Comparison of ENCODE assay signal across 8 cellular contexts in the genomic region with DNA sequence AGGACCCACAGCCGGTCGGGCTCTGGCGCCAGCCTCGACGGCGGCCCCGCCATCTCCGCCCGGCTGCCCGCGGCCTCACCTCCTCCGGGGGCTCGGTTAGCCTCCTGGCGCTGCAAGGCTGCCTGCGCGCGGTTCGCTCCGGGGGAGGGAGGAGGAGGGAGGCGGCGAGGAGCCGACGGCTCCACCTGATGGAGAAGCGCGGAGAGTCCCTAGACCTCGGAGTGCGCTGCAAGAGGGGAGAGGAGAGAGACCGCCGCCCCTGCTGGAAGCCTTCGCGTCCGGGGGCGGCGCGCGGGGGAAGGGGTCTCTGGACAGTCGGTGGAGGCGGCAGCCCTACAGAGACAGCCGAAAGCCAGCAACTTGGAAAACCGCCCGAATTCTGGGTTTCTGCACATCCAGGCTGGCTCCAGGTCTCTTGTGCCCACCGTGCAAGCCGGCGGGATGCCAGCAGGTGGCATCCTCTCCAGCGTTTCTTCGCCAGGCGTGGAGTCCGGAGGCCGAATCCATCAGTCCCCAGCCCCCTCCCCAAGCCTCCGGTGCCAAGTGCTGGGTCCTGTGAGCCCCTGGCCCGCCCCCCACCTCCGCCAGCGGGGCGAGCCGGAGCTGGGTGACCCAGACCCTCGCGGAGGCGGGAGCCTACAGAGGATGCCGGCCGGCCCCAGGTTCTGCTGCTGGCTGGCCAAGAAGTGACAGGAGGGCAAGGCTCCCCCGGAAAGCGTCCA. TPM values are rescaled to one million over a fixed set of nuclear protein-coding genes. Genes with fewer than 3 reads are reported as not detected.
A peak's percentile ranks its signal among the peaks of the same experiment; 100 is the strongest.
DNase-seq lines count a peak whose midpoint lies in the region; ATAC-seq, FAIRE-seq and TF ChIP-seq lines count a peak whose summit lies in the region.

No MANE protein-coding gene starts in this region.

- DNase-seq in AG08396 (ENCODE audit: low spot score) (peak; percentile 80), H7 (peak; percentile 95), RCC 7860 (ENCODE audit: low spot score) (peak; percentile 28), glomerular visceral epithelial cell (ENCODE audit: extremely low spot score) (peak; percentile 73), sciatic nerve (ENCODE audit: low spot score) (no peak), T1000 (lab: John Stamatoyannopoulos, UW) (no peak), tibial nerve (ENCODE audit: low spot score in 2 of 2) (no peak), dedifferentiated amniotic fluid mesenchymal stem cell (ENCODE audit: extremely low spot score) (no peak)

- TF ChIP-seq CTCF in tibial nerve (IDR thresholded peaks at IDR 0.05) = no peak

- H3K36me3 ChIP-seq in H7 (replicated peaks; ENCODE audit: control insufficient read depth, insufficient read depth, low read length) (no peaks in the 10 kb centered on the region), tibial nerve (no peaks in the 10 kb centered on the region)

- FAIRE-seq in RCC 7860 (lab: Jason Lieb, UNC) = no peak

- H3K4me3 ChIP-seq in H7 (ENCODE audit: insufficient read depth, low read depth, low read length) (peak overlapping the region; percentile 59), tibial nerve (peak overlapping the region in 2 of 4 donors; percentile 16 to 38)

- TF ChIP-seq POLR2A in tibial nerve (IDR thresholded peaks at IDR 0.05) = no peak

- intact Hi-C loops in sciatic nerve (cut with DNase I) = no loop called here

- H3K27me3 ChIP-seq in H7 (ENCODE audit: control insufficient read depth, insufficient read depth, low read length) (peaks cover 56% of the 10 kb centered on the region), tibial nerve (peaks cover 0 to 62% of the 10 kb centered on the region in 2 donors)

- H3K9me3 ChIP-seq in tibial nerve = no peaks in the 10 kb centered on the region

- no peak for TF ChIP-seq EP300 in tibial nerve (IDR thresholded peaks at IDR 0.05)

- WGBS in tibial nerve, 2 donors = 2 to 6% methylated on average over 6 to 24 of the region's 62 CpGs

- peaks cover 0 to 37% (median 5%) of the 10 kb centered on the region in 4 donors for H3K4me1 ChIP-seq in tibial nerve

- ATAC-seq in sciatic nerve = peak; percentile 36

- H3K27ac ChIP-seq in tibial nerve = no peak overlapping the region

RNA-seq across cellular contexts. Expression of gene KIRREL3, which starts 2.9 kb away (rescaled TPM):
- total RNA-seq in H7 (2014; rRNA removed; shearing (Covaris generic)) = 0.10 and 0.55 TPM in 2 replicates
- total RNA-seq in sciatic nerve (0.09 TPM), tibial nerve (not detected)

Comparison
In these comparisons a context has a peak if more than half of its experiments do, and no peak if none do; other contexts are left out.
1. DNase-seq: peak in AG08396 (single experiment), H7 (single experiment), RCC 7860 (single experiment) and glomerular visceral epithelial cell (single experiment); none in sciatic nerve (single experiment), T1000 (single experiment), tibial nerve (0 of 2) and dedifferentiated amniotic fluid mesenchymal stem cell (single experiment).